8 cellular contexts compared by ENCODE assay signal in genomic region chr3:33114622-33115023, GRCh38. TPM values are rescaled to one million over a fixed set of nuclear protein-coding genes. Genes with fewer than 3 reads are reported as not detected.
DNase-seq lines count a peak whose midpoint lies in the region; ATAC-seq and TF ChIP-seq lines count a peak whose summit lies in the region.

No MANE protein-coding gene starts in this region.

- peak overlapping the region; percentile 62 for H3K4me3 ChIP-seq in HFF-Myc (replicated peaks; ENCODE audit: low read depth, low read length)
- peak overlapping the region; percentile 34; the same call in 1 of the 2 replicates for H3K4me3 ChIP-seq in iPS-18c (ENCODE audit: insufficient read depth, low read depth, low read length)

- intact Hi-C loops in activated T-helper 1 cell treated with anti-CD3 and anti-CD28 coated beads, Interleukin-12 subunit alpha, Interleukin-12 subunit beta, Interleukin-2, Interleukin-4 antibody, amounts not matched to agents 30 ng/mL and 10 ng/mL and 1 ng/mL, durations not matched to agents 14 hours and 24 hours and 36 hours (cut with micrococcal nuclease): loop anchor here (1.0 to 10.0 kb wide), 8 partner anchors 17 to 870 kb away; partner anchors contain the start of genes CNOT10, DYNC1LI1, GLB1 and PDCD6IP

- ATAC-seq in stimulated activated naive CD8-positive, alpha-beta T cell treated with anti-CD3 and anti-CD28 coated beads, Interleukin-15, amount 100 ng/mL, for 72 hours: no peak
- ATAC-seq in HG03135 (IDR thresholded peaks at IDR 0.05; ENCODE audit: unreplicated experiment) (no peak), HG03457 (IDR thresholded peaks at IDR 0.05; ENCODE audit: unreplicated experiment) (no peak)

- no peaks in the 10 kb centered on the region for H3K9me3 ChIP-seq in iPS-18c (ENCODE audit: control insufficient read depth, insufficient read depth, low read length)

- DNase-seq in HFF-Myc (ENCODE audit: extremely low read depth, low read depth): no peak
- no peak for DNase-seq in activated T-helper 1 cell treated with anti-CD3 and anti-CD28 coated beads, Interleukin-12 subunit alpha, Interleukin-12 subunit beta, Interleukin-2, Interleukin-4 antibody, amounts not matched to agents 30 ng/mL and 10 ng/mL and 1 ng/mL, durations not matched to agents 14 hours and 24 hours and 36 hours (ENCODE audit: low spot score)
- DNase-seq in stimulated activated naive CD8-positive, alpha-beta T cell treated with anti-CD3 and anti-CD28 coated beads, Interleukin-15, amount 100 ng/mL, for 72 hours: no peak
- DNase-seq in NOMO-1 treated with DMSO at 0.1 percent for 48 hours (lab: John Stamatoyannopoulos, UW; ENCODE audit: unreplicated experiment): no peak
- DNase-seq in NCI-H1417 (lab: John Stamatoyannopoulos, UW): no peak

- TF ChIP-seq CTCF in HFF-Myc (IDR thresholded peaks at IDR 0.05; ENCODE audit: low read depth, low read length, missing control alignments): no peak

- H3K9me3 Mint-ChIP-seq in activated T-helper 1 cell treated with anti-CD3 and anti-CD28 coated beads, Interleukin-12 subunit alpha, Interleukin-12 subunit beta, Interleukin-2, Interleukin-4 antibody, amounts not matched to agents 30 ng/mL and 10 ng/mL and 1 ng/mL, durations not matched to agents 14 hours and 24 hours and 36 hours: no peaks in the 10 kb centered on the region
- no peaks in the 10 kb centered on the region for H3K9me3 Mint-ChIP-seq in stimulated activated naive CD8-positive, alpha-beta T cell treated with anti-CD3 and anti-CD28 coated beads, Interleukin-15, amount 100 ng/mL, for 72 hours

- peaks cover 26% of the 10 kb centered on the region for H3K4me1 Mint-ChIP-seq in activated T-helper 1 cell treated with anti-CD3 and anti-CD28 coated beads, Interleukin-12 subunit alpha, Interleukin-12 subunit beta, Interleukin-2, Interleukin-4 antibody, amounts not matched to agents 30 ng/mL and 10 ng/mL and 1 ng/mL, durations not matched to agents 14 hours and 24 hours and 36 hours (ENCODE audit: low read depth)
- H3K4me1 Mint-ChIP-seq in stimulated activated naive CD8-positive, alpha-beta T cell treated with anti-CD3 and anti-CD28 coated beads, Interleukin-15, amount 100 ng/mL, for 72 hours: peaks cover 33% of the 10 kb centered on the region

- H3K27ac Mint-ChIP-seq in activated T-helper 1 cell treated with anti-CD3 and anti-CD28 coated beads, Interleukin-12 subunit alpha, Interleukin-12 subunit beta, Interleukin-2, Interleukin-4 antibody, amounts not matched to agents 30 ng/mL and 10 ng/mL and 1 ng/mL, durations not matched to agents 14 hours and 24 hours and 36 hours: peak overlapping the region; percentile 74
- H3K27ac Mint-ChIP-seq in stimulated activated naive CD8-positive, alpha-beta T cell treated with anti-CD3 and anti-CD28 coated beads, Interleukin-15, amount 100 ng/mL, for 72 hours: no peak overlapping the region

- H3K36me3 Mint-ChIP-seq in activated T-helper 1 cell treated with anti-CD3 and anti-CD28 coated beads, Interleukin-12 subunit alpha, Interleukin-12 subunit beta, Interleukin-2, Interleukin-4 antibody, amounts not matched to agents 30 ng/mL and 10 ng/mL and 1 ng/mL, durations not matched to agents 14 hours and 24 hours and 36 hours (ENCODE audit: low read depth): peaks cover 1% of the 10 kb centered on the region

- H3K4me3 Mint-ChIP-seq in activated T-helper 1 cell treated with anti-CD3 and anti-CD28 coated beads, Interleukin-12 subunit alpha, Interleukin-12 subunit beta, Interleukin-2, Interleukin-4 antibody, amounts not matched to agents 30 ng/mL and 10 ng/mL and 1 ng/mL, durations not matched to agents 14 hours and 24 hours and 36 hours: peak overlapping the region; percentile 86
- H3K4me3 Mint-ChIP-seq in stimulated activated naive CD8-positive, alpha-beta T cell treated with anti-CD3 and anti-CD28 coated beads, Interleukin-15, amount 100 ng/mL, for 72 hours: peak overlapping the region; percentile 86 to 90

- H3K27me3 Mint-ChIP-seq in activated T-helper 1 cell treated with anti-CD3 and anti-CD28 coated beads, Interleukin-12 subunit alpha, Interleukin-12 subunit beta, Interleukin-2, Interleukin-4 antibody, amounts not matched to agents 30 ng/mL and 10 ng/mL and 1 ng/mL, durations not matched to agents 14 hours and 24 hours and 36 hours (ENCODE audit: insufficient read depth): no peaks in the 10 kb centered on the region
- H3K27me3 Mint-ChIP-seq in stimulated activated naive CD8-positive, alpha-beta T cell treated with anti-CD3 and anti-CD28 coated beads, Interleukin-15, amount 100 ng/mL, for 72 hours: no peaks in the 10 kb centered on the region

RNA-seq across cellular contexts. Expression of gene CRTAP, which starts 0.8 kb away (rescaled TPM):
- 30.3 and 33.2 TPM in 2 replicates for total RNA-seq in activated T-helper 1 cell treated with anti-CD3 and anti-CD28 coated beads, Interleukin-12 subunit alpha, Interleukin-12 subunit beta, Interleukin-2, Interleukin-4 antibody, amounts not matched to agents 30 ng/mL and 10 ng/mL and 1 ng/mL, durations not matched to agents 14 hours and 24 hours and 36 hours

RNA-seq across cellular contexts. Expression of gene GLB1, which starts 17.7 kb away (rescaled TPM):
- total RNA-seq in activated T-helper 1 cell treated with anti-CD3 and anti-CD28 coated beads, Interleukin-12 subunit alpha, Interleukin-12 subunit beta, Interleukin-2, Interleukin-4 antibody, amounts not matched to agents 30 ng/mL and 10 ng/mL and 1 ng/mL, durations not matched to agents 14 hours and 24 hours and 36 hours: 51.7 and 65.0 TPM in 2 replicates

RNA-seq across cellular contexts. Expression of gene TMPPE, which starts 17.7 kb away (rescaled TPM):
- total RNA-seq in activated T-helper 1 cell treated with anti-CD3 and anti-CD28 coated beads, Interleukin-12 subunit alpha, Interleukin-12 subunit beta, Interleukin-2, Interleukin-4 antibody, amounts not matched to agents 30 ng/mL and 10 ng/mL and 1 ng/mL, durations not matched to agents 14 hours and 24 hours and 36 hours: 14.9 and 15.5 TPM in 2 replicates
